ENCODE assay signal across 13 cellular contexts in genomic region chr6:150924808-150925654, GRCh38. TPM values are rescaled to one million over a fixed set of nuclear protein-coding genes. Genes with fewer than 3 reads are reported as not detected.
DNase-seq lines count a peak whose midpoint lies in the region; ATAC-seq and TF ChIP-seq lines count a peak whose summit lies in the region.
"Had no signal": no experiment of that assay in that cellular context is flagged by ENCODE, and none has a peak within 500 bp of the region (broad histone marks: within the 10 kb centered on the region; RNA-seq: fewer than 3 reads in every experiment).

No MANE protein-coding gene starts in this region.

- intact Hi-C loops in left ventricle myocardium inferior (cut with micrococcal nuclease) (no loop called here), posterior vena cava (cut with DNase I) (no loop called here), left colon (cut with DNase I, micrococcal nuclease) (no loop called here)

- TF ChIP-seq CTCF in VCaP (conservative IDR thresholded peaks at IDR 0.05) (no peak), left ventricle myocardium inferior (IDR thresholded peaks at IDR 0.05; ENCODE audit: borderline replicate concordance) (no peak)

- H3K4me3 ChIP-seq in left ventricle myocardium inferior: no peak overlapping the region
- H3K4me3 ChIP-seq: cardiac muscle cell, stomach had no signal

- H3K27ac ChIP-seq in VCaP (peak overlapping the region; percentile 68), left ventricle myocardium inferior (replicated peaks) (peak overlapping the region; percentile 54)
- H3K27ac ChIP-seq: cardiac muscle cell, RWPE1 had no signal

- no peaks in the 10 kb centered on the region for H3K9me3 ChIP-seq in left ventricle myocardium inferior (replicated peaks)
- H3K9me3 ChIP-seq: stomach had no signal

- H3K36me3 ChIP-seq in left ventricle myocardium inferior: no peaks in the 10 kb centered on the region

- DNase-seq in GM03348 (ENCODE audit: low spot score) (peak; percentile 60), left ventricle myocardium inferior (no peak), posterior vena cava (ENCODE audit: low spot score) (peak; percentile 73), amygdala (lab: John Stamatoyannopoulos, UW) (no peak), left colon (no peak), OCI-M2 (lab: John Stamatoyannopoulos, UW; ENCODE audit: unreplicated experiment) (no peak)
- DNase-seq: DMS 273 treated with DMSO at 0.1 percent for 48 hours; stimulated activated CD4-positive, alpha-beta T cell treated with anti-CD3 and anti-CD28 coated beads, Interleukin-4, amount 100 ng/mL, for 4 hours; stomach had no signal

- H3K27me3 ChIP-seq in left ventricle myocardium inferior (ENCODE audit: low read depth): no peaks in the 10 kb centered on the region
- H3K27me3 ChIP-seq: cardiac muscle cell, stomach had no signal

- H3K4me1 ChIP-seq in left ventricle myocardium inferior: peaks cover 4% of the 10 kb centered on the region

- no peak for ATAC-seq in left colon
- ATAC-seq in GM19455 (IDR thresholded peaks at IDR 0.05; ENCODE audit: unreplicated experiment): no peak

RNA-seq across cellular contexts. Expression of gene MTHFD1L, which starts 59.5 kb away (rescaled TPM):
- total RNA-seq in left ventricle myocardium inferior (3.1 TPM), posterior vena cava (10 to 100 TPM; 45.3 to 53.4 TPM), left colon (10 to 100 TPM in 1 of 2 donors, 1 to 10 TPM in 1; 5.1 to 10.9 TPM)

Comparison
In these comparisons a context has a peak if more than half of its experiments do, and no peak if none do; other contexts are left out.
1. DNase-seq: peak in GM03348 (single experiment) and posterior vena cava (single experiment); none in left ventricle myocardium inferior (single experiment), amygdala (0 of 56), left colon (0 of 2) and OCI-M2 (single experiment).